ENCODE assay signal across 16 cellular contexts in genomic region chr19:35253316-35254286, GRCh38. TPM values are rescaled to one million over a fixed set of nuclear protein-coding genes. Genes with fewer than 3 reads are reported as not detected.
DNase-seq lines count a peak whose midpoint lies in the region; ATAC-seq and TF ChIP-seq lines count a peak whose summit lies in the region.
"Had no signal": no experiment of that assay in that cellular context is flagged by ENCODE, and none has a peak within 500 bp of the region (broad histone marks: within the 10 kb centered on the region; RNA-seq: fewer than 3 reads in every experiment).

No MANE protein-coding gene starts in this region.

- peaks cover 22% of the 10 kb centered on the region for H3K36me3 ChIP-seq in H7 (replicated peaks; ENCODE audit: control insufficient read depth, insufficient read depth, low read length)
- H3K36me3 ChIP-seq in sigmoid colon = no peaks in the 10 kb centered on the region
- H3K36me3 ChIP-seq: neutrophil had no signal

- H3K4me1 Mint-ChIP-seq in activated T-cell treated with anti-CD3 and anti-CD28 coated beads, Interleukin-2, amount 50 U/mL, for 24 hours (ENCODE audit: low read depth) = peaks cover 48% of the 10 kb centered on the region
- peaks cover 39% of the 10 kb centered on the region for H3K4me1 Mint-ChIP-seq in activated T-cell treated with anti-CD3 and anti-CD28 coated beads, Interleukin-2, amount 50 U/mL, for 72 hours (ENCODE audit: low read depth)
- peaks cover 50% of the 10 kb centered on the region for H3K4me1 Mint-ChIP-seq in endothelial cell (ENCODE audit: unreplicated experiment)

- H3K27ac ChIP-seq in sigmoid colon = peak overlapping the region in 1 of 4 donors; percentile 60
- H3K27ac ChIP-seq: neutrophil had no signal

- 84 to 90% methylated on average over 9 of the region's 9 CpGs for WGBS in sigmoid colon, 2 donors

- intact Hi-C loops in sigmoid colon (cut with DNase I) = no loop called here

- H3K27me3 ChIP-seq in H7 (ENCODE audit: control insufficient read depth, insufficient read depth, low read length) = no peaks in the 10 kb centered on the region
- peaks cover 5 to 78% (median 36%) of the 10 kb centered on the region in 3 donors for H3K27me3 ChIP-seq in sigmoid colon
- H3K27me3 ChIP-seq: body of pancreas had no signal

- H3K9me3 Mint-ChIP-seq in activated T-cell treated with anti-CD3 and anti-CD28 coated beads, Interleukin-2, amount 50 U/mL, for 24 hours = no peaks in the 10 kb centered on the region
- no peaks in the 10 kb centered on the region for H3K9me3 Mint-ChIP-seq in activated T-cell treated with anti-CD3 and anti-CD28 coated beads, Interleukin-2, amount 50 U/mL, for 72 hours
- H3K9me3 Mint-ChIP-seq in endothelial cell (ENCODE audit: unreplicated experiment) = no peaks in the 10 kb centered on the region

- H3K36me3 Mint-ChIP-seq in activated T-cell treated with anti-CD3 and anti-CD28 coated beads, Interleukin-2, amount 50 U/mL, for 24 hours (ENCODE audit: low read depth) = peaks cover 43% of the 10 kb centered on the region
- peaks cover 2 to 5% of the 10 kb centered on the region in 2 donors for H3K36me3 Mint-ChIP-seq in activated T-cell treated with anti-CD3 and anti-CD28 coated beads, Interleukin-2, amount 50 U/mL, for 72 hours (ENCODE audit: insufficient read depth in 2 of 2)
- peaks cover 23% of the 10 kb centered on the region for H3K36me3 Mint-ChIP-seq in endothelial cell (ENCODE audit: low read depth, unreplicated experiment)

- TF ChIP-seq CTCF in endothelial cell (IDR thresholded peaks at IDR 0.05; ENCODE audit: unreplicated experiment) (no peak), sigmoid colon (IDR thresholded peaks at IDR 0.05) (no peak)

- H3K4me3 Mint-ChIP-seq in activated T-cell treated with anti-CD3 and anti-CD28 coated beads, Interleukin-2, amount 50 U/mL, for 24 hours = no peak overlapping the region
- H3K4me3 Mint-ChIP-seq in activated T-cell treated with anti-CD3 and anti-CD28 coated beads, Interleukin-2, amount 50 U/mL, for 72 hours = no peak overlapping the region
- H3K4me3 Mint-ChIP-seq in endothelial cell (ENCODE audit: unreplicated experiment) = peak overlapping the region; percentile 69

- peaks cover 12% of the 10 kb centered on the region for H3K27me3 Mint-ChIP-seq in activated T-cell treated with anti-CD3 and anti-CD28 coated beads, Interleukin-2, amount 50 U/mL, for 24 hours
- H3K27me3 Mint-ChIP-seq in activated T-cell treated with anti-CD3 and anti-CD28 coated beads, Interleukin-2, amount 50 U/mL, for 72 hours (ENCODE audit: low read depth) = peaks cover 11% of the 10 kb centered on the region
- peaks cover 20% of the 10 kb centered on the region for H3K27me3 Mint-ChIP-seq in endothelial cell (ENCODE audit: unreplicated experiment)

- H3K4me3 ChIP-seq in H7 (ENCODE audit: insufficient read depth, low read depth, low read length) = no peak overlapping the region
- H3K4me3 ChIP-seq in sigmoid colon = no peak overlapping the region
- H3K4me3 ChIP-seq: body of pancreas had no signal

- no peak for TF ChIP-seq POLR2A in sigmoid colon (IDR thresholded peaks at IDR 0.05)

- H3K4me1 ChIP-seq in sigmoid colon = peaks cover 0 to 9% (median 2%) of the 10 kb centered on the region in 4 donors

- H3K27ac Mint-ChIP-seq in activated T-cell treated with anti-CD3 and anti-CD28 coated beads, Interleukin-2, amount 50 U/mL, for 24 hours = no peak overlapping the region
- no peak overlapping the region for H3K27ac Mint-ChIP-seq in activated T-cell treated with anti-CD3 and anti-CD28 coated beads, Interleukin-2, amount 50 U/mL, for 72 hours
- peak overlapping the region; percentile 87 for H3K27ac Mint-ChIP-seq in endothelial cell (ENCODE audit: unreplicated experiment)

- no peak for TF ChIP-seq EP300 in sigmoid colon (IDR thresholded peaks at IDR 0.05)

- peak; percentile 22 for DNase-seq in activated T-cell treated with anti-CD3 and anti-CD28 coated beads, Interleukin-2, amount 50 U/mL, for 24 hours
- no peak for DNase-seq in activated T-cell treated with anti-CD3 and anti-CD28 coated beads, Interleukin-2, amount 50 U/mL, for 72 hours
- DNase-seq in H7 = peak; percentile 76
- peak; percentile 25 for DNase-seq in endothelial cell (ENCODE audit: low spot score)
- peak; percentile 57 for DNase-seq in sigmoid colon
- no peak for DNase-seq in NCI-H2171 (lab: John Stamatoyannopoulos, UW)
- no peak for DNase-seq in RKO (ENCODE audit: low spot score)
- no peak for DNase-seq in NCI-H2081 treated with DMSO at 0.1 percent for 48 hours (lab: John Stamatoyannopoulos, UW)
- DNase-seq: activated CD4-positive, alpha-beta T cell treated with anti-CD3 and anti-CD28 coated beads for 1 hour; body of pancreas; mesenchymal stem cell; NCI-H510A; T-helper 1 cell had no signal

- no peaks in the 10 kb centered on the region for H3K9me3 ChIP-seq in sigmoid colon
- H3K9me3 ChIP-seq: body of pancreas, neutrophil had no signal

- ATAC-seq in activated T-cell treated with anti-CD3 and anti-CD28 coated beads, Interleukin-2, amount 50 U/mL, for 72 hours (replicated peaks in 1 of 2) = no peak
- ATAC-seq: body of pancreas, Panc1 had no signal

RNA-seq across cellular contexts. Expression of gene LSR, which starts 4.8 kb away (rescaled TPM):
- 10 to 100 TPM; 24.2 to 41.1 TPM for total RNA-seq in activated T-cell treated with anti-CD3 and anti-CD28 coated beads, Interleukin-2, amount 50 U/mL, for 72 hours
- 128 and 134 TPM in 2 replicates for total RNA-seq in H7 (2014; rRNA removed; shearing (Covaris generic))
- total RNA-seq in endothelial cell (ENCODE audit: unreplicated experiment) = 35.9 TPM
- 1 to 10 TPM in 3 of 4 donors, under 1 TPM in 1; 0.68 to 3.6 (median 2.3) TPM for total RNA-seq in sigmoid colon
- 100 to 1,000 TPM in 1 of 3 donors, 10 to 100 TPM in 2; 51.8 to 218 (median 61.9) TPM for polyA plus RNA-seq in sigmoid colon

RNA-seq across cellular contexts. Expression of gene USF2, which starts 15.2 kb away (rescaled TPM):
- total RNA-seq in activated T-cell treated with anti-CD3 and anti-CD28 coated beads, Interleukin-2, amount 50 U/mL, for 72 hours = 100 to 1,000 TPM; 202 to 212 TPM
- total RNA-seq in H7 (2014; rRNA removed; shearing (Covaris generic)) = 79.3 and 91.7 TPM in 2 replicates
- total RNA-seq in endothelial cell (ENCODE audit: unreplicated experiment) (92.2 TPM), sigmoid colon (100 to 1,000 TPM in 3 of 4 donors, 10 to 100 TPM in 1; 76.8 to 120 (median 102) TPM)
- polyA plus RNA-seq in sigmoid colon = 10 to 100 TPM; 72.8 to 98.3 (median 76.3) TPM

RNA-seq across cellular contexts. Expression of gene FAM187B, which starts 25.1 kb away (rescaled TPM):
- not detected for total RNA-seq in activated T-cell treated with anti-CD3 and anti-CD28 coated beads, Interleukin-2, amount 50 U/mL, for 72 hours
- total RNA-seq in H7 (2014; rRNA removed; shearing (Covaris generic)) = not detected in 2 replicates
- total RNA-seq in endothelial cell (ENCODE audit: unreplicated experiment) = not detected
- not detected for total RNA-seq in sigmoid colon
- not detected for polyA plus RNA-seq in sigmoid colon
- total RNA-seq: body of pancreas, skeletal muscle tissue had no signal

RNA-seq across cellular contexts. Expression of gene HAMP, which starts 28.7 kb away (rescaled TPM):
- total RNA-seq in activated T-cell treated with anti-CD3 and anti-CD28 coated beads, Interleukin-2, amount 50 U/mL, for 72 hours = 1 to 10 TPM; 1.2 to 2.4 TPM
- total RNA-seq in H7 (2014; rRNA removed; shearing (Covaris generic)) = not detected in 2 replicates
- total RNA-seq in endothelial cell (ENCODE audit: unreplicated experiment) = 0.74 TPM
- 1 to 10 TPM in 1 of 4 donors, not detected in 3; 3.1 TPM for total RNA-seq in sigmoid colon
- under 1 TPM; under 0.01 to 0.92 (median 0.61) TPM for polyA plus RNA-seq in sigmoid colon
- total RNA-seq: body of pancreas, skeletal muscle tissue had no signal

RNA-seq across cellular contexts. Expression of gene MAG, which starts 38.4 kb away (rescaled TPM):
- under 1 TPM; 0.29 to 0.83 TPM for total RNA-seq in activated T-cell treated with anti-CD3 and anti-CD28 coated beads, Interleukin-2, amount 50 U/mL, for 72 hours
- 0.10 TPM in 1 of 2 replicates, not detected in the other for total RNA-seq in H7 (2014; rRNA removed; shearing (Covaris generic))
- total RNA-seq in endothelial cell (ENCODE audit: unreplicated experiment) (not detected), sigmoid colon (1 to 10 TPM in 1 of 4 donors, not detected in 3; 6.1 TPM)
- under 1 TPM in 1 of 3 donors, not detected in 2; 0.06 TPM for polyA plus RNA-seq in sigmoid colon

Comparison
In these comparisons a context has a peak if more than half of its experiments do, and no peak if none do; other contexts are left out.
1. DNase-seq: peak in activated T-cell treated with anti-CD3 and anti-CD28 coated beads, Interleukin-2, amount 50 U/mL, for 24 hours (single experiment), H7 (single experiment), endothelial cell (single experiment) and sigmoid colon (single experiment); none in activated T-cell treated with anti-CD3 and anti-CD28 coated beads, Interleukin-2, amount 50 U/mL, for 72 hours (0 of 2), NCI-H2171 (single experiment), RKO (single experiment) and NCI-H2081 treated with DMSO at 0.1 percent for 48 hours (single experiment).